ENCODE assay signal across 2 cellular contexts in the genomic region with DNA sequence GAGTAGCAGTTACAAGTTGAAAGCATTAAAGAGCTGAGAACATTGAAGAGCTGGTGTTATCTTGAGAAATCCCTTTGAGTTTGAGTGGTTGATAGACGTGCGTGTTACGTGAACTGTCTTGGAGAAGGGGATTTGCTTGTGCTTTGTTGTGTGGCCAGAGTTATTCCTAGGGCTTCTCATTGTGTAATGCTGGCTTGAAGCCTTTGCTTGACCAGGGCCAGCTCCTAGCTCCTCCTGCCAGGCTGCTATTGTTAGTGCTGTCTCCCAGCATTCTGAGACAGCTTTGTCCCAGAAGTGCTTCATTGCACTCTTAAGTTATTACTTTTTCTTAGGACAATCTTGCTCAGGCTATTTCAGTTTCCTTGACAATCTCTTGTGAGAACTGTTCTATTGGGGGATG.
TF ChIP-seq lines count a peak whose summit lies in the region.

No MANE protein-coding gene starts in this region.

TF ChIP-seq in SK-N-SH treated with all-trans-retinoic acid at 6 μM for 48 hours, 23 proteins besides CTCF, POLR2A, EP300 and RAD21 (continued from another document):
- TF ChIP-seq ZC3H10 (CRISPR knock-in tag; IDR thresholded peaks at IDR 0.05): no peak
- TF ChIP-seq RARB (CRISPR knock-in tag; IDR thresholded peaks at IDR 0.05): no peak
- TF ChIP-seq, protein P1, sequence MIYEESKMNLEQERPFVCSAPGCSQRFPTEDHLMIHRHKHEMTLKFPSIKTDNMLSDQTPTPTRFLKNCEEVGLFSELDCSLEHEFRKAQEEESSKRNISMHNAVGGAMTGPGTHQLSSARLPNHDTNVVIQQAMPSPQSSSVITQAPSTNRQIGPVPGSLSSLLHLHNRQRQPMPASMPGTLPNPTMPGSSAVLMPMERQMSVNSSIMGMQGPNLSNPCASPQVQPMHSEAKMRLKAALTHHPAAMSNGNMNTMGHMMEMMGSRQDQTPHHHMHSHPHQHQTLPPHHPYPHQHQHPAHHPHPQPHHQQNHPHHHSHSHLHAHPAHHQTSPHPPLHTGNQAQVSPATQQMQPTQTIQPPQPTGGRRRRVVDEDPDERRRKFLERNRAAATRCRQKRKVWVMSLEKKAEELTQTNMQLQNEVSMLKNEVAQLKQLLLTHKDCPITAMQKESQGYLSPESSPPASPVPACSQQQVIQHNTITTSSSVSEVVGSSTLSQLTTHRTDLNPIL (CRISPR knock-in tag; IDR thresholded peaks at IDR 0.05; ENCODE audit: low read depth): no peak
- TF ChIP-seq, protein P2, sequence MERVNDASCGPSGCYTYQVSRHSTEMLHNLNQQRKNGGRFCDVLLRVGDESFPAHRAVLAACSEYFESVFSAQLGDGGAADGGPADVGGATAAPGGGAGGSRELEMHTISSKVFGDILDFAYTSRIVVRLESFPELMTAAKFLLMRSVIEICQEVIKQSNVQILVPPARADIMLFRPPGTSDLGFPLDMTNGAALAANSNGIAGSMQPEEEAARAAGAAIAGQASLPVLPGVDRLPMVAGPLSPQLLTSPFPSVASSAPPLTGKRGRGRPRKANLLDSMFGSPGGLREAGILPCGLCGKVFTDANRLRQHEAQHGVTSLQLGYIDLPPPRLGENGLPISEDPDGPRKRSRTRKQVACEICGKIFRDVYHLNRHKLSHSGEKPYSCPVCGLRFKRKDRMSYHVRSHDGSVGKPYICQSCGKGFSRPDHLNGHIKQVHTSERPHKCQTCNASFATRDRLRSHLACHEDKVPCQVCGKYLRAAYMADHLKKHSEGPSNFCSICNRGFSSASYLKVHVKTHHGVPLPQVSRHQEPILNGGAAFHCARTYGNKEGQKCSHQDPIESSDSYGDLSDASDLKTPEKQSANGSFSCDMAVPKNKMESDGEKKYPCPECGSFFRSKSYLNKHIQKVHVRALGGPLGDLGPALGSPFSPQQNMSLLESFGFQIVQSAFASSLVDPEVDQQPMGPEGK (CRISPR knock-in tag; IDR thresholded peaks at IDR 0.05; ENCODE audit: borderline replicate concordance): no peak
- TF ChIP-seq, protein P3, sequence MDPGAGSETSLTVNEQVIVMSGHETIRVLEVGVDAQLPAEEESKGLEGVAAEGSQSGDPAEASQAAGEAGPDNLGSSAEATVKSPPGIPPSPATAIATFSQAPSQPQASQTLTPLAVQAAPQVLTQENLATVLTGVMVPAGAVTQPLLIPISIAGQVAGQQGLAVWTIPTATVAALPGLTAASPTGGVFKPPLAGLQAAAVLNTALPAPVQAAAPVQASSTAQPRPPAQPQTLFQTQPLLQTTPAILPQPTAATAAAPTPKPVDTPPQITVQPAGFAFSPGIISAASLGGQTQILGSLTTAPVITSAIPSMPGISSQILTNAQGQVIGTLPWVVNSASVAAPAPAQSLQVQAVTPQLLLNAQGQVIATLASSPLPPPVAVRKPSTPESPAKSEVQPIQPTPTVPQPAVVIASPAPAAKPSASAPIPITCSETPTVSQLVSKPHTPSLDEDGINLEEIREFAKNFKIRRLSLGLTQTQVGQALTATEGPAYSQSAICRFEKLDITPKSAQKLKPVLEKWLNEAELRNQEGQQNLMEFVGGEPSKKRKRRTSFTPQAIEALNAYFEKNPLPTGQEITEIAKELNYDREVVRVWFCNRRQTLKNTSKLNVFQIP (CRISPR knock-in tag; IDR thresholded peaks at IDR 0.05; ENCODE audit: borderline replicate concordance, low read depth): no peak
- TF ChIP-seq BACH2 (CRISPR knock-in tag; IDR thresholded peaks at IDR 0.05; ENCODE audit: borderline replicate concordance): no peak
- TF ChIP-seq PPARA (CRISPR knock-in tag; IDR thresholded peaks at IDR 0.05; ENCODE audit: borderline replicate concordance): no peak
- TF ChIP-seq ESRRG (CRISPR knock-in tag; IDR thresholded peaks at IDR 0.05): no peak
TF ChIP-seq in SK-N-SH treated with all-trans-retinoic acid at 6 μM for 48 hours: peak in this region for 0.

TF ChIP-seq in SK-N-SH, 30 proteins besides CTCF, POLR2A, EP300 and RAD21 (continued from another document):
- TF ChIP-seq, protein P4, sequence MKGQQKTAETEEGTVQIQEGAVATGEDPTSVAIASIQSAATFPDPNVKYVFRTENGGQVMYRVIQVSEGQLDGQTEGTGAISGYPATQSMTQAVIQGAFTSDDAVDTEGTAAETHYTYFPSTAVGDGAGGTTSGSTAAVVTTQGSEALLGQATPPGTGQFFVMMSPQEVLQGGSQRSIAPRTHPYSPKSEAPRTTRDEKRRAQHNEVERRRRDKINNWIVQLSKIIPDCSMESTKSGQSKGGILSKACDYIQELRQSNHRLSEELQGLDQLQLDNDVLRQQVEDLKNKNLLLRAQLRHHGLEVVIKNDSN (IDR thresholded peaks at IDR 0.05; ENCODE audit: borderline replicate concordance, low read depth): no peak
